24 cellular contexts compared by ENCODE assay signal in genomic region chr15:34773013-34773412, GRCh38. TPM values are rescaled to one million over a fixed set of nuclear protein-coding genes. Genes with fewer than 3 reads are reported as not detected.
"Had no signal": no experiment of that assay in that cellular context is flagged by ENCODE, and none has a peak within 500 bp of the region (broad histone marks: within the 10 kb centered on the region; RNA-seq: fewer than 3 reads in every experiment).

No MANE protein-coding gene starts in this region.

- DNase-seq: cortex of kidney; effector memory CD8-positive, alpha-beta T cell; hypothalamus; immature natural killer cell; left ventricle myocardium superior; lower lobe of right lung; natural killer cell; pancreas; retina; stimulated activated CD4-positive, alpha-beta T cell treated with anti-CD3 and anti-CD28 coated beads, Interleukin-12 subunit alpha, Interleukin-12 subunit beta, amount 100 ng/mL, for 4 hours; stimulated activated CD4-positive, alpha-beta T cell treated with anti-CD3 and anti-CD28 coated beads, Interleukin-1b, Interleukin-23, amount 100 ng/mL, for 48 hours; stimulated activated CD4-positive, alpha-beta T cell treated with anti-CD3 and anti-CD28 coated beads, Interleukin-4, amount 100 ng/mL, for 1 hour; stimulated activated CD8-positive, alpha-beta memory T cell treated with anti-CD3 and anti-CD28 coated beads, Interleukin-4, amount 100 ng/mL, for 48 hours; stimulated activated naive CD4-positive, alpha-beta T cell; stimulated activated naive CD8-positive, alpha-beta T cell treated with anti-CD3 and anti-CD28 coated beads, Interleukin-15, amount 100 ng/mL, for 72 hours; transverse colon; upper lobe of right lung; uterus had no signal

- H3K27ac ChIP-seq: lower lobe of right lung, pancreas, suprapubic skin, transverse colon, upper lobe of right lung, uterus had no signal

- H3K4me2 ChIP-seq: smooth muscle cell had no signal

- ATAC-seq: effector memory CD8-positive, alpha-beta T cell; left ventricle myocardium superior; lower lobe of right lung; natural killer cell; pancreas; sciatic nerve; stimulated activated naive CD8-positive, alpha-beta T cell treated with anti-CD3 and anti-CD28 coated beads, Interleukin-15, amount 100 ng/mL, for 72 hours; upper lobe of right lung had no signal

- H3K9me3 ChIP-seq: lower lobe of right lung, pancreas, suprapubic skin, transverse colon, upper lobe of right lung, uterus had no signal

- FAIRE-seq: frontal cortex, keratinocyte, pancreas had no signal

- H3K4me3 ChIP-seq: lower lobe of right lung, pancreas, smooth muscle cell, suprapubic skin, transverse colon, upper lobe of right lung, uterus had no signal

- H3K4me1 ChIP-seq: lower lobe of right lung, pancreas, suprapubic skin, transverse colon, upper lobe of right lung, uterus had no signal

RNA-seq across cellular contexts. Expression of gene GJD2, which starts 18.2 kb away (rescaled TPM):
- polyA plus RNA-seq: immature natural killer cell, keratinocyte, smooth muscle cell had no signal

RNA-seq across cellular contexts. Expression of gene ACTC1, which starts 22.3 kb away (rescaled TPM):
- polyA plus RNA-seq: immature natural killer cell, keratinocyte, neural cell had no signal
